ENCODE assay signal across 8 cellular contexts in genomic region chr3:108914774-108915641, GRCh38. TPM values are rescaled to one million over a fixed set of nuclear protein-coding genes. Genes with fewer than 3 reads are reported as not detected.
DNase-seq lines count a peak whose midpoint lies in the region; ATAC-seq lines count a peak whose summit lies in the region.

No MANE protein-coding gene starts in this region.

- peak overlapping the region; percentile 19 for H3K4me3 Mint-ChIP-seq in activated CD4-positive, alpha-beta memory T cell treated with anti-CD3 and anti-CD28 coated beads, Interleukin-2, amount 10 ng/mL, durations not matched to agents 7 days and 5 days
- H3K4me3 Mint-ChIP-seq in stimulated activated effector memory CD8-positive, alpha-beta T cell treated with anti-CD3 and anti-CD28 coated beads, Interleukin-12 subunit alpha, Interleukin-12 subunit beta, amount 100 ng/mL, for 72 hours: peak overlapping the region; percentile 4

- in situ Hi-C loops in Caki2 (cut with HindIII; ENCODE audit: low pct_unique_long_range_greater_than_20kb, low sequenced_read_pairs): no loop called here

- H3K9me3 ChIP-seq in effector memory CD4-positive, alpha-beta T cell (ENCODE audit: control insufficient read depth, low read length): no peaks in the 10 kb centered on the region

- no peak overlapping the region for H3K4me3 ChIP-seq in effector memory CD4-positive, alpha-beta T cell (ENCODE audit: insufficient read depth, low read depth, low read length, poor library complexity, severe bottlenecking)

- H3K36me3 ChIP-seq in effector memory CD4-positive, alpha-beta T cell (ENCODE audit: control insufficient read depth, insufficient read depth, low read length): no peaks in the 10 kb centered on the region

- H3K27me3 Mint-ChIP-seq in activated CD4-positive, alpha-beta memory T cell treated with anti-CD3 and anti-CD28 coated beads, Interleukin-2, amount 10 ng/mL, durations not matched to agents 7 days and 5 days: peaks cover 17% of the 10 kb centered on the region

- peak; percentile 93 for ATAC-seq in GM19463 (IDR thresholded peaks at IDR 0.05; ENCODE audit: unreplicated experiment)
- ATAC-seq in HG03558 (IDR thresholded peaks at IDR 0.05; ENCODE audit: extremely low read depth, unreplicated experiment): peak; percentile 90
- ATAC-seq in stimulated activated effector memory CD8-positive, alpha-beta T cell treated with anti-CD3 and anti-CD28 coated beads, Interleukin-12 subunit alpha, Interleukin-12 subunit beta, amount 100 ng/mL, for 72 hours: peak; percentile 88

- peak overlapping the region; percentile 40 for H3K27ac Mint-ChIP-seq in activated CD4-positive, alpha-beta memory T cell treated with anti-CD3 and anti-CD28 coated beads, Interleukin-2, amount 10 ng/mL, durations not matched to agents 7 days and 5 days
- no peak overlapping the region for H3K27ac Mint-ChIP-seq in stimulated activated effector memory CD8-positive, alpha-beta T cell treated with anti-CD3 and anti-CD28 coated beads, Interleukin-12 subunit alpha, Interleukin-12 subunit beta, amount 100 ng/mL, for 72 hours

- H3K27ac ChIP-seq in effector memory CD4-positive, alpha-beta T cell (ENCODE audit: insufficient read depth, low read length, poor library complexity, severe bottlenecking): no peak overlapping the region

- H3K36me3 Mint-ChIP-seq in activated CD4-positive, alpha-beta memory T cell treated with anti-CD3 and anti-CD28 coated beads, Interleukin-2, amount 10 ng/mL, durations not matched to agents 7 days and 5 days (ENCODE audit: low read depth): no peaks in the 10 kb centered on the region
- no peaks in the 10 kb centered on the region for H3K36me3 Mint-ChIP-seq in stimulated activated effector memory CD8-positive, alpha-beta T cell treated with anti-CD3 and anti-CD28 coated beads, Interleukin-12 subunit alpha, Interleukin-12 subunit beta, amount 100 ng/mL, for 72 hours

- peaks cover 14% of the 10 kb centered on the region for H3K4me1 Mint-ChIP-seq in activated CD4-positive, alpha-beta memory T cell treated with anti-CD3 and anti-CD28 coated beads, Interleukin-2, amount 10 ng/mL, durations not matched to agents 7 days and 5 days
- H3K4me1 Mint-ChIP-seq in stimulated activated effector memory CD8-positive, alpha-beta T cell treated with anti-CD3 and anti-CD28 coated beads, Interleukin-12 subunit alpha, Interleukin-12 subunit beta, amount 100 ng/mL, for 72 hours: peaks cover 18% of the 10 kb centered on the region

- no peaks in the 10 kb centered on the region for H3K27me3 ChIP-seq in effector memory CD4-positive, alpha-beta T cell (replicated peaks; ENCODE audit: control insufficient read depth, insufficient read depth, low read length, poor library complexity, severe bottlenecking)

- no peaks in the 10 kb centered on the region for H3K4me1 ChIP-seq in effector memory CD4-positive, alpha-beta T cell (ENCODE audit: control insufficient read depth, insufficient read depth, low read length, poor library complexity, severe bottlenecking)

- H3K9me3 Mint-ChIP-seq in activated CD4-positive, alpha-beta memory T cell treated with anti-CD3 and anti-CD28 coated beads, Interleukin-2, amount 10 ng/mL, durations not matched to agents 7 days and 5 days: no peaks in the 10 kb centered on the region
- no peaks in the 10 kb centered on the region for H3K9me3 Mint-ChIP-seq in stimulated activated effector memory CD8-positive, alpha-beta T cell treated with anti-CD3 and anti-CD28 coated beads, Interleukin-12 subunit alpha, Interleukin-12 subunit beta, amount 100 ng/mL, for 72 hours

- DNase-seq in Caki2 (ENCODE audit: low read depth) (peak; percentile 54), NCI-H748 treated with DMSO at 0.1 percent for 48 hours (lab: John Stamatoyannopoulos, UW) (peak; percentile 44), mucosa of gallbladder (ENCODE audit: low spot score) (peak; percentile 40)
- DNase-seq in activated CD4-positive, alpha-beta memory T cell treated with anti-CD3 and anti-CD28 coated beads, Interleukin-2, amount 10 ng/mL, durations not matched to agents 7 days and 5 days: peak; percentile 72
- DNase-seq in effector memory CD4-positive, alpha-beta T cell: peak; percentile 32 to 46 (median 33)
- DNase-seq in stimulated activated effector memory CD8-positive, alpha-beta T cell treated with anti-CD3 and anti-CD28 coated beads, Interleukin-12 subunit alpha, Interleukin-12 subunit beta, amount 100 ng/mL, for 72 hours (ENCODE audit: low spot score in 2 of 2): peak; percentile 27 to 70

- CTCF ChIA-PET in activated CD4-positive, alpha-beta memory T cell treated with anti-CD3 and anti-CD28 coated beads, Interleukin-2, amount 10 ng/mL, durations not matched to agents 7 days and 5 days (lab: Charles Lee): interaction anchor here (0.6 to 5.6 kb wide), 49 partner anchors 8 to 426 kb away, joined by 3 to 98 read pairs (median 5); partner anchors contain the start of genes CIP2A, DZIP3 and TRAT1

- POLR2A ChIA-PET in activated CD4-positive, alpha-beta memory T cell treated with anti-CD3 and anti-CD28 coated beads, Interleukin-2, amount 10 ng/mL, durations not matched to agents 7 days and 5 days (lab: Charles Lee): interaction anchor here (0.6 to 2.4 kb wide), 10 partner anchors 17 to 781 kb away, joined by 3 to 36 read pairs (median 8); partner anchors contain the start of genes CIP2A, DZIP3 and TRAT1

RNA-seq across cellular contexts. Expression of gene GUCA1C, which starts 38.7 kb away (rescaled TPM):
- not detected in 2 replicates for total RNA-seq in Caki2 (2014; rRNA removed; shearing (Covaris generic); ENCODE audit: low replicate concordance)
- not detected for total RNA-seq in activated CD4-positive, alpha-beta memory T cell treated with anti-CD3 and anti-CD28 coated beads, Interleukin-2, amount 10 ng/mL, durations not matched to agents 7 days and 5 days
- not detected for total RNA-seq in mucosa of gallbladder
